Comparison of ENCODE assay signal across 16 cellular contexts in the genomic region with DNA sequence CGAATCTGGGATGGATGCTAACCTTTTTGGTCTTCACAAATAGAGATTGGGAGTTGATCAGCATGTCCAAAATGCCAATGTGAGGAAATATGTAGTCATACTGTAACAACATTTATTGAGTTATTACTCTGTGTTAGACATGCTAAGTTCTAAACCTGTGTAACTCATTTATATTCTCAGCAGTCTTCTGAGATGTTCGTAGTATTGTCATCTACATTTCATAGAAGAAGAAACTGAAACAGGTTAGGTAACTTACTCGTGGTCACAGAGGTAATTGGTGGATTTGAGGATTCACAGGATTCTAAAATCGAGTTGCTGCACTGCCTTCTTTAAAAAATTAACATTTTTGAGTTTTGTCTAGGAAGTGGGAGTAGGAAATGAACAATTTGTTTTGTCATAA.
A peak's percentile ranks its signal among the peaks of the same experiment; 100 is the strongest.
DNase-seq lines count a peak whose midpoint lies in the region; ATAC-seq and TF ChIP-seq lines count a peak whose summit lies in the region.
"Had no signal": no experiment of that assay in that cellular context is flagged by ENCODE, and none has a peak within 500 bp of the region (broad histone marks: within the 10 kb centered on the region; RNA-seq: fewer than 3 reads in every experiment).

No MANE protein-coding gene starts in this region.

- no peaks in the 10 kb centered on the region for H3K9me2 ChIP-seq in Loucy (replicated peaks; ENCODE audit: low read depth, low read length)

- H3K27ac Mint-ChIP-seq in central memory CD8-positive, alpha-beta T cell (ENCODE audit: low read depth), result peak overlapping the region; percentile 96
- H3K27ac Mint-ChIP-seq: GM23338 had no signal

- no peak for DNase-seq in DND-41
- no peak for DNase-seq in central memory CD8-positive, alpha-beta T cell (ENCODE audit: low spot score in 2 of 2)
- no peak for DNase-seq in psoas muscle
- no peak for DNase-seq in MG63
- DNase-seq: dorsolateral prefrontal cortex, left colon, NCI-H1417 treated with DMSO at 0.1 percent for 48 hours, NCI-H226 had no signal

- peak overlapping the region; percentile 77 for H3K4me3 Mint-ChIP-seq in central memory CD8-positive, alpha-beta T cell
- H3K4me3 Mint-ChIP-seq: GM23338 had no signal

- peaks cover 58% of the 10 kb centered on the region for H3K4me1 ChIP-seq in DND-41 (ENCODE audit: insufficient read depth, low read length)
- H3K4me1 ChIP-seq in Loucy (ENCODE audit: insufficient read depth, low read length, poor library complexity, severe bottlenecking), result peaks cover 67% of the 10 kb centered on the region
- no peaks in the 10 kb centered on the region for H3K4me1 ChIP-seq in psoas muscle

- H3K27me3 ChIP-seq in DND-41 (ENCODE audit: insufficient read depth, low read length, poor library complexity), result no peaks in the 10 kb centered on the region
- no peaks in the 10 kb centered on the region for H3K27me3 ChIP-seq in Loucy (ENCODE audit: insufficient read depth, low read length, poor library complexity, severe bottlenecking)
- no peaks in the 10 kb centered on the region for H3K27me3 ChIP-seq in psoas muscle (ENCODE audit: insufficient read depth in 3 of 3, low read length in 2 of 3)
- H3K27me3 ChIP-seq in MG63, result no peaks in the 10 kb centered on the region
- H3K27me3 ChIP-seq: BLaER1 treated with 17β-estradiol and CSF1 and Interleukin-3, amounts not matched to agents 10 nM and 100 nM; hepatocyte; SJSA1 had no signal

- peaks cover 27% of the 10 kb centered on the region for H3K79me2 ChIP-seq in DND-41 (ENCODE audit: insufficient read depth, low read length)
- peaks cover 39% of the 10 kb centered on the region for H3K79me2 ChIP-seq in Loucy (ENCODE audit: insufficient read depth, low read length)
- H3K79me2 ChIP-seq: hepatocyte had no signal

- H3K4me2 ChIP-seq in DND-41 (ENCODE audit: insufficient read depth, low read length) (no peak overlapping the region), Loucy (ENCODE audit: low read depth, low read length, poor library complexity, severe bottlenecking) (peak overlapping the region; percentile 4)
- H3K4me2 ChIP-seq: BLaER1 treated with 17β-estradiol and CSF1 and Interleukin-3, amounts not matched to agents 10 nM and 100 nM; GM23338; hepatocyte had no signal

- 72 to 83% (median 79%) methylated on average over 4 of the region's 4 CpGs for WGBS in psoas muscle, 3 donors

- H3K4me1 Mint-ChIP-seq in central memory CD8-positive, alpha-beta T cell, result peaks cover 63% of the 10 kb centered on the region
- H3K4me1 Mint-ChIP-seq: GM23338 had no signal

- no peaks in the 10 kb centered on the region for H3K9me3 ChIP-seq in DND-41 (ENCODE audit: insufficient read depth, low read length, severe bottlenecking)
- H3K9me3 ChIP-seq in Loucy (ENCODE audit: insufficient read depth, low read depth, low read length), result no peaks in the 10 kb centered on the region
- H3K9me3 ChIP-seq in psoas muscle, result no peaks in the 10 kb centered on the region
- H3K9me3 ChIP-seq in MG63, result no peaks in the 10 kb centered on the region; the same call in 1 of the 2 replicates
- H3K9me3 ChIP-seq: SJSA1 had no signal

- no peaks in the 10 kb centered on the region for H4K20me1 ChIP-seq in DND-41 (ENCODE audit: insufficient read depth, low read length)
- no peaks in the 10 kb centered on the region for H4K20me1 ChIP-seq in Loucy (ENCODE audit: insufficient read depth, low read length, poor library complexity, severe bottlenecking)
- H4K20me1 ChIP-seq: BLaER1 treated with 17β-estradiol and CSF1 and Interleukin-3, amounts not matched to agents 10 nM and 100 nM had no signal

- no peaks in the 10 kb centered on the region for H3F3A ChIP-seq in Loucy (ENCODE audit: low read depth)

- H3K4me3 ChIP-seq in DND-41 (ENCODE audit: low read depth in 1 of 2, low read length in 2 of 2), result no peak overlapping the region
- no peak overlapping the region for H3K4me3 ChIP-seq in Loucy (ENCODE audit: low read length, poor library complexity, severe bottlenecking)
- H3K4me3 ChIP-seq in psoas muscle, result no peak overlapping the region
- no peak overlapping the region for H3K4me3 ChIP-seq in MG63
- H3K4me3 ChIP-seq: BLaER1 treated with 17β-estradiol and CSF1 and Interleukin-3, amounts not matched to agents 10 nM and 100 nM; dorsolateral prefrontal cortex; GM23338; hepatocyte; K562; SJSA1 had no signal

- H3K27ac ChIP-seq in DND-41 (ENCODE audit: low read length) (0 out of 2 replicates have a peak overlapping the region, but pooled peaks have one; percentile 0), psoas muscle (no peak overlapping the region)
- H3K27ac ChIP-seq: BLaER1 treated with 17β-estradiol and CSF1 and Interleukin-3, amounts not matched to agents 10 nM and 100 nM; dorsolateral prefrontal cortex; hepatocyte; SJSA1 had no signal

- TF ChIP-seq CTCF in DND-41 (IDR thresholded peaks at IDR 0.05; ENCODE audit: borderline replicate concordance, extremely low read depth, low read length, poor library complexity, severe bottlenecking) (no peak), Loucy (conservative IDR thresholded peaks at IDR 0.05; ENCODE audit: low read length) (no peak), psoas muscle (IDR thresholded peaks at IDR 0.05) (no peak)

- ATAC-seq in DND-41 (ENCODE audit: insufficient read depth, low read depth), result peak; percentile 38; the same call in 1 of the 3 replicates
- peak; percentile 63 for ATAC-seq in GM18520 (IDR thresholded peaks at IDR 0.05; ENCODE audit: unreplicated experiment)
- no peak for ATAC-seq in central memory CD8-positive, alpha-beta T cell (replicated peaks; ENCODE audit: extremely low read depth, poor library complexity, severe bottlenecking)
- ATAC-seq in HG03565 (IDR thresholded peaks at IDR 0.05; ENCODE audit: unreplicated experiment), result no peak
- no peak for ATAC-seq in psoas muscle
- ATAC-seq: GM23338, K562, left colon had no signal

- no peak overlapping the region for H2AFZ ChIP-seq in DND-41 (ENCODE audit: low read depth, low read length)
- no peak overlapping the region for H2AFZ ChIP-seq in Loucy (ENCODE audit: low read length)
- H2AFZ ChIP-seq: GM23338, hepatocyte had no signal

- H3K9ac ChIP-seq in DND-41 (ENCODE audit: low read depth, low read length) (no peak overlapping the region), Loucy (ENCODE audit: low read depth, low read length, poor library complexity, severe bottlenecking) (peak overlapping the region; percentile 1)
- H3K9ac ChIP-seq: BLaER1 treated with 17β-estradiol and CSF1 and Interleukin-3, amounts not matched to agents 10 nM and 100 nM had no signal

- H3K9me3 Mint-ChIP-seq in central memory CD8-positive, alpha-beta T cell, result no peaks in the 10 kb centered on the region

- intact Hi-C loops in psoas muscle (cut with DNase I), result no loop called here

- no peaks in the 10 kb centered on the region for H3K27me3 Mint-ChIP-seq in central memory CD8-positive, alpha-beta T cell

- H3K36me3 ChIP-seq in DND-41 (ENCODE audit: insufficient read depth, low read length), result no peaks in the 10 kb centered on the region
- no peaks in the 10 kb centered on the region for H3K36me3 ChIP-seq in Loucy (ENCODE audit: insufficient read depth, low read length)
- no peaks in the 10 kb centered on the region for H3K36me3 ChIP-seq in psoas muscle (ENCODE audit: insufficient read depth in 1 of 2, low read depth in 1 of 2)
- H3K36me3 ChIP-seq in MG63, result no peaks in the 10 kb centered on the region
- H3K36me3 ChIP-seq: SJSA1 had no signal

- peaks cover 8% of the 10 kb centered on the region for H3K36me3 Mint-ChIP-seq in central memory CD8-positive, alpha-beta T cell (ENCODE audit: insufficient read depth)

Comparison
In these comparisons a context has a peak if more than half of its experiments do, and no peak if none do; other contexts are left out.
1. ATAC-seq: peak in DND-41 (single experiment) and GM18520 (single experiment); none in central memory CD8-positive, alpha-beta T cell (single experiment), HG03565 (single experiment) and psoas muscle (0 of 4).